In genomic region chr12:54169036-54169435, GRCh38 we compare ENCODE assay signal across 25 cellular contexts. TPM values are rescaled to one million over a fixed set of nuclear protein-coding genes. Genes with fewer than 3 reads are reported as not detected.
DNase-seq lines count a peak whose midpoint lies in the region; ATAC-seq and TF ChIP-seq lines count a peak whose summit lies in the region.
"Had no signal": no experiment of that assay in that cellular context is flagged by ENCODE, and none has a peak within 500 bp of the region (broad histone marks: within the 10 kb centered on the region; RNA-seq: fewer than 3 reads in every experiment).

No MANE protein-coding gene starts in this region.

- H4K20me1 ChIP-seq in SK-N-SH (ENCODE audit: insufficient read depth): no peaks in the 10 kb centered on the region

- intact Hi-C loops in Right ventricle myocardium inferior (cut with DNase I): no loop called here
- intact Hi-C loops in Right ventricle myocardium superior (cut with DNase I): no loop called here

- no peak for TF ChIP-seq EP300 in SK-N-SH (IDR thresholded peaks at IDR 0.05; ENCODE audit: borderline replicate concordance in 1 of 2, low read depth in 1 of 2, low read length in 1 of 2)

- H3K27me3 ChIP-seq in SK-N-SH (ENCODE audit: insufficient read depth): no peaks in the 10 kb centered on the region
- H3K27me3 ChIP-seq in endodermal cell (ENCODE audit: control insufficient read depth, insufficient read depth, low read length, poor library complexity, severe bottlenecking): peaks cover 57% of the 10 kb centered on the region
- H3K27me3 ChIP-seq: ovary had no signal

- H3K27ac ChIP-seq in SK-N-SH (ENCODE audit: low read depth in 2 of 2, low read length in 1 of 2): no peak overlapping the region
- no peak overlapping the region for H3K27ac ChIP-seq in endodermal cell (ENCODE audit: low read depth, low read length)
- H3K27ac ChIP-seq: BLaER1 treated with 17β-estradiol and CSF1 and Interleukin-3, amounts not matched to agents 10 nM and 100 nM; esophagus muscularis mucosa; ovary; transverse colon had no signal

- H3K4me2 ChIP-seq in SK-N-SH: no peak overlapping the region
- H3K4me2 ChIP-seq: BLaER1 treated with 17β-estradiol and CSF1 and Interleukin-3, amounts not matched to agents 10 nM and 100 nM had no signal

- H3K79me2 ChIP-seq in SK-N-SH (ENCODE audit: insufficient read depth): no peaks in the 10 kb centered on the region

- TF ChIP-seq CTCF in SK-N-SH (IDR thresholded peaks at IDR 0.05): peak; percentile 23; the same call in 1 of the 2 replicates
- peak; percentile 66 for TF ChIP-seq CTCF in endodermal cell (conservative IDR thresholded peaks at IDR 0.05)
- TF ChIP-seq CTCF in type B pancreatic cell (conservative IDR thresholded peaks at IDR 0.05): peak; percentile 49

- H3K27ac Mint-ChIP-seq in endodermal cell (no peak overlapping the region), type B pancreatic cell (no peak overlapping the region), T-helper 17 cell (no peak overlapping the region)
- H3K27ac Mint-ChIP-seq: activated naive CD4-positive, alpha-beta T cell treated with anti-CD3 and anti-CD28 coated beads for 36 hours; naive B cell had no signal

- no peak overlapping the region for H3K9ac ChIP-seq in SK-N-SH
- H3K9ac ChIP-seq in endodermal cell (ENCODE audit: extremely low read depth, low read length, poor library complexity, severe bottlenecking): no peak overlapping the region
- H3K9ac ChIP-seq: BLaER1 treated with 17β-estradiol and CSF1 and Interleukin-3, amounts not matched to agents 10 nM and 100 nM had no signal

- H3K4me3 ChIP-seq in SK-N-SH (ENCODE audit: low read depth in 2 of 2, low read length in 1 of 2) (no peak overlapping the region), endodermal cell (ENCODE audit: low read length) (no peak overlapping the region)
- H3K4me3 ChIP-seq: BLaER1 treated with 17β-estradiol and CSF1 and Interleukin-3, amounts not matched to agents 10 nM and 100 nM; esophagus muscularis mucosa; HAP-1; ovary; transverse colon had no signal

- H3K9me3 Mint-ChIP-seq in endodermal cell: no peaks in the 10 kb centered on the region
- no peaks in the 10 kb centered on the region for H3K9me3 Mint-ChIP-seq in type B pancreatic cell
- H3K9me3 Mint-ChIP-seq: activated naive CD4-positive, alpha-beta T cell treated with anti-CD3 and anti-CD28 coated beads for 36 hours; activated T-cell treated with anti-CD3 and anti-CD28 coated beads, Interleukin-2, amount 50 U/mL, for 4 hours; naive B cell had no signal

- H3K4me3 Mint-ChIP-seq in endodermal cell (no peak overlapping the region), type B pancreatic cell (no peak overlapping the region), T-helper 17 cell (no peak overlapping the region)
- H3K4me3 Mint-ChIP-seq: activated naive CD4-positive, alpha-beta T cell treated with anti-CD3 and anti-CD28 coated beads for 36 hours; activated T-cell treated with anti-CD3 and anti-CD28 coated beads, Interleukin-2, amount 50 U/mL, for 4 hours; naive B cell had no signal

- no peak for TF ChIP-seq RAD21 in SK-N-SH (IDR thresholded peaks at IDR 0.05; ENCODE audit: low read length)

- no peak overlapping the region for H2AFZ ChIP-seq in SK-N-SH (ENCODE audit: low read depth)

- 95% methylated on average over 1 of the region's 1 CpG for WGBS in SK-N-SH (ENCODE audit: low lambda C conversion rate)
- WGBS in endodermal cell (ENCODE audit: insufficient coverage in 1 of 2, insufficient read length in 1 of 2), 2 experiments: 43 to 56% methylated on average over 1 of the region's 1 CpG

- ATAC-seq in Right ventricle myocardium inferior (no peak), Right ventricle myocardium superior (ENCODE audit: poor library complexity) (no peak), T-helper 17 cell (no peak)
- ATAC-seq: activated T-cell treated with anti-CD3 and anti-CD28 coated beads, Interleukin-2, amount 50 U/mL, for 4 hours; right cardiac atrium had no signal

- H3K4me1 ChIP-seq in SK-N-SH (ENCODE audit: control insufficient read depth in 1 of 2, insufficient read depth in 2 of 2, low read depth in 1 of 2, low read length in 1 of 2): peaks cover 3 to 33% of the 10 kb centered on the region in 2 experiments; a peak in 1 of 4 replicates
- H3K4me1 ChIP-seq in endodermal cell (ENCODE audit: control insufficient read depth, insufficient read depth, low read length): no peaks in the 10 kb centered on the region

- H3K36me3 Mint-ChIP-seq in endodermal cell (ENCODE audit: low read depth) (no peaks in the 10 kb centered on the region), type B pancreatic cell (no peaks in the 10 kb centered on the region), T-helper 17 cell (ENCODE audit: low read depth) (peaks cover 12% of the 10 kb centered on the region)

- H3K36me3 ChIP-seq in SK-N-SH (replicated peaks in 1 of 2; ENCODE audit: control insufficient read depth in 1 of 2, insufficient read depth in 2 of 2, low read length in 1 of 2): no peaks in the 10 kb centered on the region
- H3K36me3 ChIP-seq in endodermal cell (ENCODE audit: control insufficient read depth, insufficient read depth, low read length): no peaks in the 10 kb centered on the region
- H3K36me3 ChIP-seq: esophagus muscularis mucosa, HAP-1, ovary, transverse colon had no signal

- CTCF ChIA-PET in SK-N-SH (lab: Yijun Ruan, JAX): no interaction called here

- no peaks in the 10 kb centered on the region for H3F3A ChIP-seq in SK-N-SH (replicated peaks; ENCODE audit: insufficient read depth)

- H3K9me3 ChIP-seq in SK-N-SH (no peaks in the 10 kb centered on the region), endodermal cell (ENCODE audit: control insufficient read depth, low read length) (no peaks in the 10 kb centered on the region), T-helper 17 cell (ENCODE audit: control insufficient read depth, low read length, poor library complexity, severe bottlenecking) (no peaks in the 10 kb centered on the region)
- H3K9me3 ChIP-seq: BLaER1 treated with 17β-estradiol and CSF1 and Interleukin-3, amounts not matched to agents 10 nM and 100 nM; esophagus muscularis mucosa; HAP-1; ovary; transverse colon had no signal

- DNase-seq in Right ventricle myocardium inferior (ENCODE audit: missing footprints) (peak; percentile 32), Right ventricle myocardium superior (no peak), SK-N-SH (no peak), endodermal cell (no peak), type B pancreatic cell (ENCODE audit: extremely low spot score, unreplicated experiment) (no peak), activated T-cell treated with anti-CD3 and anti-CD28 coated beads for 4 hours (no peak), T-helper 17 cell (no peak)
- no peak for DNase-seq in activated CD4-positive, alpha-beta T cell treated with anti-CD3 and anti-CD28 coated beads, Interleukin-2, amount 50 U/mL, for 1 hour
- DNase-seq: 8988T; activated CD4-positive, CD25-positive, alpha-beta regulatory T cell; activated naive CD4-positive, alpha-beta T cell treated with anti-CD3 and anti-CD28 coated beads for 36 hours; activated T-cell treated with anti-CD3 and anti-CD28 coated beads, Interleukin-2, amount 50 U/mL, for 4 hours; amniotic stem cell; cerebellar nuclear complex; effector CD4-positive, alpha-beta T cell; naive B cell; NCI-H1092; NCI-H187 treated with DMSO at 0.1 percent for 48 hours; NCI-H526 treated with DMSO at 0.1 percent for 48 hours; ovary; right cardiac atrium; transverse colon had no signal

- POLR2A ChIA-PET in SK-N-SH (lab: Yijun Ruan, JAX): no interaction called here

- no peaks in the 10 kb centered on the region for H3K9me2 ChIP-seq in SK-N-SH

- H3K4me1 Mint-ChIP-seq in endodermal cell (peaks cover 2% of the 10 kb centered on the region), type B pancreatic cell (ENCODE audit: unreplicated experiment) (peaks cover 26% of the 10 kb centered on the region), T-helper 17 cell (peaks cover 4% of the 10 kb centered on the region)

- H3K27me3 Mint-ChIP-seq in endodermal cell (ENCODE audit: insufficient read depth) (peaks cover 18% of the 10 kb centered on the region), type B pancreatic cell (no peaks in the 10 kb centered on the region), T-helper 17 cell (peaks cover 9% of the 10 kb centered on the region)

TF ChIP-seq in SK-N-SH, 30 proteins besides CTCF, POLR2A, EP300 and RAD21 (continues in another document):
- TF ChIP-seq EZH2phosphoT487 (IDR thresholded peaks at IDR 0.05; ENCODE audit: borderline replicate concordance, low read depth) (no peak), FOXM1 (IDR thresholded peaks at IDR 0.05; ENCODE audit: low read depth) (no peak), TCF12 (IDR thresholded peaks at IDR 0.05) (no peak), ZBTB33 (IDR thresholded peaks at IDR 0.05; ENCODE audit: borderline replicate concordance, low read depth) (no peak), CHD2 (IDR thresholded peaks at IDR 0.05; ENCODE audit: low read length, partially characterized antibody) (no peak), NRF1 (IDR thresholded peaks at IDR 0.05; ENCODE audit: low read depth, low read length) (no peak)

RNA-seq across cellular contexts. Expression of gene SMUG1, which starts 19.7 kb away (rescaled TPM):
- total RNA-seq in Right ventricle myocardium inferior: 17.6 TPM
- 16.5 TPM for total RNA-seq in Right ventricle myocardium superior
- polyA plus RNA-seq in SK-N-SH (2012; rRNA removed): 61.3 and 78.4 TPM in 2 replicates
- polyA plus RNA-seq in SK-N-SH (2012; cell fraction: cytosol; rRNA removed): 42.3 and 50.3 TPM in 2 replicates
- 113 and 138 TPM in 2 replicates for polyA plus RNA-seq in SK-N-SH (2012; cell fraction: nucleus; rRNA removed)
- 10 to 100 TPM; 32.4 to 37.2 TPM for total RNA-seq in endodermal cell
- polyA plus RNA-seq in endodermal cell (2013, experiment 1 of 2): 28.1 TPM
- polyA plus RNA-seq in endodermal cell (2013, experiment 2 of 2): 21.6 TPM
- total RNA-seq in type B pancreatic cell (ENCODE audit: low replicate concordance): 48.3 and 52.5 TPM in 2 replicates
- total RNA-seq in T-helper 17 cell: 1 to 10 TPM; 8.6 to 9.2 TPM
